28 cellular contexts compared by ENCODE assay signal in the genomic region with DNA sequence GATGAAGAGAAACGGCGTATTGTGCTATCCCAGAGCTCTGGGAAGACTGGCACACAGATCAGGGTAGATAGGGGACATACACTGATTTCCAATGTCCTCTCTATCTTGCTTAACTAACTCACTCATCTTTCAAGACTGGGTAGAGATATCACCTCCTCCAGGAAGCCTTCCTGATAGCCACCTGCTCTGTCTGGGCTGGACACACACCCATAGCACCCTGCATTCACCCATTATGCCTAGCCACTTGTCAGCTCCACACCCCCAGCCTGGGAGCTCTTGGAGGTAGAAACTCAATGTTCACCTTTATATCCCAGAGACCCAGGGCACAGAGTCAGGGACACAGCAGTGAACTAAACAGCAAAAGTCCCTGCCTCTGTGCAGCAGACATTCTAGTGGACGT. TPM values are rescaled to one million over a fixed set of nuclear protein-coding genes. Genes with fewer than 3 reads are reported as not detected.
A peak's percentile ranks its signal among the peaks of the same experiment; 100 is the strongest.
DNase-seq lines count a peak whose midpoint lies in the region; ATAC-seq, FAIRE-seq and TF ChIP-seq lines count a peak whose summit lies in the region.
"Had no signal": no experiment of that assay in that cellular context is flagged by ENCODE, and none has a peak within 500 bp of the region (broad histone marks: within the 10 kb centered on the region; RNA-seq: fewer than 3 reads in every experiment).

No MANE protein-coding gene starts in this region.

- H3K27me3 Mint-ChIP-seq in nephron progenitor cell (ENCODE audit: low read depth, poor library complexity): peaks cover 3% of the 10 kb centered on the region

- 0 out of 2 replicates have a peak, but pooled peaks cover 6% of the 10 kb centered on the region for H4K20me1 ChIP-seq in K562 (replicated peaks; ENCODE audit: control insufficient read depth, insufficient read depth, low read length)

- no peak for FAIRE-seq in K562 (lab: Jason Lieb, UNC)
- no peak for FAIRE-seq in RCC 7860 (lab: Jason Lieb, UNC)
- FAIRE-seq: kidney, small intestine had no signal

- no peak for TF ChIP-seq EP300 in K562 (IDR thresholded peaks at IDR 0.05; ENCODE audit: low read length)

- no peak for DNase-seq in cardiac muscle cell (ENCODE audit: low read depth in 1 of 2, low spot score in 1 of 2)
- DNase-seq in Right ventricle myocardium superior: no peak
- DNase-seq in K562 (ENCODE audit: extremely low read depth in 1 of 4, low spot score in 3 of 4): no peak
- no peak for DNase-seq in nephron progenitor cell
- DNase-seq in uterus: no peak
- no peak for DNase-seq in RCC 7860 (ENCODE audit: low spot score)
- DNase-seq: ACHN; activated CD4-positive, alpha-beta T cell treated with anti-CD3 and anti-CD28 coated beads, Interleukin-2, amount 50 U/mL, for 1 hour; activated CD8-positive, alpha-beta memory T cell treated with anti-CD3 and anti-CD28 coated beads, Interleukin-2, amount 50 U/mL, for 48 hours; activated gamma-delta T cell; anterior cingulate cortex; DMS 273 treated with DMSO at 0.1 percent for 48 hours; effector CD8-positive, alpha-beta T cell; GDM1; kidney; mesendoderm; NCI-H2029; NCI-H345; NCI-H82; psoas muscle; small intestine; stimulated activated CD4-positive, alpha-beta T cell treated with anti-CD3 and anti-CD28 coated beads, Interleukin-4, amount 100 ng/mL, for 1 hour had no signal

- TF ChIP-seq CTCF in cardiac muscle cell (IDR thresholded peaks at IDR 0.05; ENCODE audit: low read depth, low read length): no peak
- no peak for TF ChIP-seq CTCF in K562 (IDR thresholded peaks at IDR 0.05 in 2 of 3, conservative IDR thresholded peaks at IDR 0.05 in 1 of 3; ENCODE audit: insufficient read depth in 2 of 3, low read depth in 1 of 3, low read length in 3 of 3)
- TF ChIP-seq CTCF in nephron progenitor cell (IDR thresholded peaks at IDR 0.05): no peak
- TF ChIP-seq CTCF in uterus (IDR thresholded peaks at IDR 0.05): no peak

- ATAC-seq in Right ventricle myocardium superior (ENCODE audit: poor library complexity) (no peak), K562 (no peak), GM21381 (IDR thresholded peaks at IDR 0.05; ENCODE audit: unreplicated experiment) (no peak), HG03460 (IDR thresholded peaks at IDR 0.05; ENCODE audit: unreplicated experiment) (no peak)
- ATAC-seq: esophagus mucosa, psoas muscle had no signal

- BruUV-seq in K562 (replicated peaks; lab: Mats Ljungman, UMichigan): no TSS peak

- TF ChIP-seq POLR2A in K562 (conservative IDR thresholded peaks at IDR 0.05): no peak
- TF ChIP-seq POLR2A in uterus (IDR thresholded peaks at IDR 0.05): no peak

- H3K4me1 ChIP-seq in cardiac muscle cell (ENCODE audit: low read depth) (peaks cover 64% of the 10 kb centered on the region), K562 (replicated peaks in 1 of 2; ENCODE audit: control insufficient read depth in 2 of 2, insufficient read depth in 2 of 2, low read length in 2 of 2) (peaks cover 0 to 7% of the 10 kb centered on the region in 2 experiments; a peak in 2 of 5 replicates), uterus (peaks cover 7 to 28% of the 10 kb centered on the region in 2 donors)

- TF ChIP-seq RAD21 in K562 (CRISPR knock-in tag; conservative IDR thresholded peaks at IDR 0.05 in 1 of 2, IDR thresholded peaks at IDR 0.05 in 1 of 2): no peak

- H3K9me3 ChIP-seq in cardiac muscle cell (ENCODE audit: low read depth) (no peaks in the 10 kb centered on the region), K562 (replicated peaks; ENCODE audit: control insufficient read depth, insufficient read depth, low read depth, low read length) (peaks cover 5% of the 10 kb centered on the region; the same call in 1 of the 2 replicates), uterus (no peaks in the 10 kb centered on the region)
- H3K9me3 ChIP-seq: psoas muscle, vagina had no signal

- H3K27ac Mint-ChIP-seq in nephron progenitor cell: peak overlapping the region; percentile 62
- H3K27ac Mint-ChIP-seq: T-helper 1 cell treated with Interleukin-12 subunit alpha and Interleukin-12 subunit beta and Interleukin-4 antibody, amounts not matched to agents 30 μg/mL and 1 μg/mL, for 36 hours had no signal

- no peak overlapping the region for H3K9ac ChIP-seq in K562 (ENCODE audit: insufficient read depth in 1 of 2, low read depth in 2 of 2, low read length in 2 of 2)

- H3K79me2 ChIP-seq in K562 (ENCODE audit: control insufficient read depth, insufficient read depth, low read length): no peaks in the 10 kb centered on the region; the same call in 2 of the 3 replicates

- H3K27me3 ChIP-seq in cardiac muscle cell: no peaks in the 10 kb centered on the region
- no peaks in the 10 kb centered on the region for H3K27me3 ChIP-seq in K562 (ENCODE audit: control insufficient read depth in 2 of 2, insufficient read depth in 2 of 2, low read length in 2 of 2)
- H3K27me3 ChIP-seq in uterus: no peaks in the 10 kb centered on the region
- H3K27me3 ChIP-seq: vagina had no signal

- peaks cover 67% of the 10 kb centered on the region for H3K4me1 Mint-ChIP-seq in nephron progenitor cell

- in situ Hi-C loops in K562 (cut with MboI): no loop called here

- no peak overlapping the region for H3K4me2 ChIP-seq in K562 (ENCODE audit: insufficient read depth, low read length)

- H3K36me3 ChIP-seq in cardiac muscle cell (peaks cover 5% of the 10 kb centered on the region), K562 (ENCODE audit: control insufficient read depth, insufficient read depth, low read length) (peaks cover 15% of the 10 kb centered on the region; the same call in 2 of the 3 replicates), uterus (no peaks in the 10 kb centered on the region)
- H3K36me3 ChIP-seq: vagina had no signal

- no peaks in the 10 kb centered on the region for H3K9me1 ChIP-seq in K562 (ENCODE audit: control insufficient read depth, insufficient read depth, low read length)

- H3K27ac ChIP-seq in cardiac muscle cell (peak overlapping the region; percentile 99), K562 (ENCODE audit: extremely low read depth, low read depth, low read length) (no peak overlapping the region), uterus (peak overlapping the region; percentile 69 to 78)
- H3K27ac ChIP-seq: C4-2B, psoas muscle had no signal

- WGBS in K562 (ENCODE audit: insufficient coverage, low coverage, missing lambda C conversion rate): 92% methylated on average over 3 of the region's 3 CpGs

- POLR2A ChIA-PET in K562 (lab: Yijun Ruan, JAX): interaction anchor here (0.9 kb wide), 1 partner anchor 8 kb away, joined by 5 read pairs; no protein-coding TSS in a partner anchor

- H3K36me3 Mint-ChIP-seq in nephron progenitor cell (ENCODE audit: low read depth): peaks cover 34% of the 10 kb centered on the region

- intact Hi-C loops in Right ventricle myocardium superior (cut with DNase I): no loop called here
- intact Hi-C loops in K562 (cut with micrococcal nuclease): no loop called here
- intact Hi-C loops in uterus (cut with DNase I; ENCODE audit: low total_unique reads): no loop called here

- peaks cover 9% of the 10 kb centered on the region for H3K9me3 Mint-ChIP-seq in nephron progenitor cell

- H3K4me3 Mint-ChIP-seq in nephron progenitor cell: no peak overlapping the region
- H3K4me3 Mint-ChIP-seq: T-helper 1 cell treated with Interleukin-12 subunit alpha and Interleukin-12 subunit beta and Interleukin-4 antibody, amounts not matched to agents 30 μg/mL and 1 μg/mL, for 36 hours had no signal

- no peak overlapping the region for H3K4me3 ChIP-seq in cardiac muscle cell
- H3K4me3 ChIP-seq in K562: no peak overlapping the region
- no peak overlapping the region for H3K4me3 ChIP-seq in uterus
- H3K4me3 ChIP-seq: psoas muscle, vagina had no signal

- CTCF ChIA-PET in K562 (lab: Yijun Ruan, JAX; ENCODE audit: low intra/inter-chr PET ratio): no interaction called here

- H2AFZ ChIP-seq in K562 (ENCODE audit: low read depth, low read length): no peak overlapping the region

TF ChIP-seq in K562, 482 proteins besides CTCF, POLR2A, EP300 and RAD21 (continues in another document):
- TF ChIP-seq ZFP36 (IDR thresholded peaks at IDR 0.05; ENCODE audit: low read depth, low read length, partially characterized antibody): peak; percentile 74
- no peak for TF ChIP-seq GABPB2 (CRISPR knock-in tag; conservative IDR thresholded peaks at IDR 0.05)
- TF ChIP-seq, protein P1, sequence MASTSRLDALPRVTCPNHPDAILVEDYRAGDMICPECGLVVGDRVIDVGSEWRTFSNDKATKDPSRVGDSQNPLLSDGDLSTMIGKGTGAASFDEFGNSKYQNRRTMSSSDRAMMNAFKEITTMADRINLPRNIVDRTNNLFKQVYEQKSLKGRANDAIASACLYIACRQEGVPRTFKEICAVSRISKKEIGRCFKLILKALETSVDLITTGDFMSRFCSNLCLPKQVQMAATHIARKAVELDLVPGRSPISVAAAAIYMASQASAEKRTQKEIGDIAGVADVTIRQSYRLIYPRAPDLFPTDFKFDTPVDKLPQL (IDR thresholded peaks at IDR 0.05; ENCODE audit: extremely low read depth, insufficient read length): no peak
- no peak for TF ChIP-seq RBM39 (optimal IDR thresholded peaks at IDR 0.05; ENCODE audit: low read depth, low read length)

RNA-seq across cellular contexts. Expression of a gene that starts 52.0 kb away (rescaled TPM):
- total RNA-seq in cardiac muscle cell: 167 and 169 TPM in 2 replicates
- 171 and 202 TPM in 2 replicates for polyA plus RNA-seq in cardiac muscle cell
- 92.5 TPM for total RNA-seq in Right ventricle myocardium superior
- total RNA-seq in K562 (2011; cell fraction: chromatin; rRNA removed; ENCODE audit: low replicate concordance): 54.6 and 92.3 TPM in 2 replicates
- total RNA-seq in K562 (2011; cell fraction: nucleolus; rRNA removed): 49.7 and 53.4 TPM in 2 replicates
- total RNA-seq in K562 (2011; cell fraction: nucleoplasm; rRNA removed): 46.1 and 65.6 TPM in 2 replicates
- 42.5 and 47.3 TPM in 2 replicates for total RNA-seq in K562 (2014; rRNA removed)
- 15.9 and 16.8 TPM in 2 replicates for total RNA-seq in K562 (2014; rRNA removed; fragmentation: Illumina TruSeq; extraction: Trizol)
- total RNA-seq in K562 (2015; rRNA removed; fragmentation: Illumina TruSeq; extraction: Trizol): 26.1 and 26.8 TPM in 2 replicates
- 62.3 and 67.7 TPM in 2 replicates for total RNA-seq in K562 (2021)
- polyA plus RNA-seq in K562 (2011; rRNA removed): 37.3 and 44.7 TPM in 2 replicates
- 33.0 and 71.5 TPM in 2 replicates for polyA plus RNA-seq in K562 (2011; cell fraction: cytosol; rRNA removed)
- 38.8 and 47.1 TPM in 2 replicates for polyA plus RNA-seq in K562 (2011; cell fraction: nucleus; rRNA removed)
- 63.9 and 83.3 TPM in 2 replicates for polyA plus RNA-seq in K562 (2012)
- polyA plus RNA-seq in K562 (2014; fragmentation: Illumina TruSeq; extraction: Trizol): 56.9 and 59.2 TPM in 2 replicates
- polyA plus RNA-seq in K562 (2014; fragmentation: Nextera tagmentation; extraction: Ambion mirVana): 1 to 10 TPM; 2.2 to 5.6 TPM
- polyA plus RNA-seq in K562 (2014; rRNA removed): 30.8 and 34.5 TPM in 2 replicates
- polyA minus RNA-seq in K562 (2011; rRNA and poly(A)+ RNA removed): 50.7 and 52.2 TPM in 2 replicates
- 66.1 and 73.5 TPM in 2 replicates for polyA minus RNA-seq in K562 (2011; cell fraction: cytosol; rRNA and poly(A)+ RNA removed)
- polyA minus RNA-seq in K562 (2011; cell fraction: nucleus; rRNA and poly(A)+ RNA removed): 25.3 and 32.7 TPM in 2 replicates
- 100 to 1,000 TPM; 147 to 538 (median 343) TPM for total RNA-seq in uterus
